ENCODE assay signal across 1 cellular context in the genomic region with DNA sequence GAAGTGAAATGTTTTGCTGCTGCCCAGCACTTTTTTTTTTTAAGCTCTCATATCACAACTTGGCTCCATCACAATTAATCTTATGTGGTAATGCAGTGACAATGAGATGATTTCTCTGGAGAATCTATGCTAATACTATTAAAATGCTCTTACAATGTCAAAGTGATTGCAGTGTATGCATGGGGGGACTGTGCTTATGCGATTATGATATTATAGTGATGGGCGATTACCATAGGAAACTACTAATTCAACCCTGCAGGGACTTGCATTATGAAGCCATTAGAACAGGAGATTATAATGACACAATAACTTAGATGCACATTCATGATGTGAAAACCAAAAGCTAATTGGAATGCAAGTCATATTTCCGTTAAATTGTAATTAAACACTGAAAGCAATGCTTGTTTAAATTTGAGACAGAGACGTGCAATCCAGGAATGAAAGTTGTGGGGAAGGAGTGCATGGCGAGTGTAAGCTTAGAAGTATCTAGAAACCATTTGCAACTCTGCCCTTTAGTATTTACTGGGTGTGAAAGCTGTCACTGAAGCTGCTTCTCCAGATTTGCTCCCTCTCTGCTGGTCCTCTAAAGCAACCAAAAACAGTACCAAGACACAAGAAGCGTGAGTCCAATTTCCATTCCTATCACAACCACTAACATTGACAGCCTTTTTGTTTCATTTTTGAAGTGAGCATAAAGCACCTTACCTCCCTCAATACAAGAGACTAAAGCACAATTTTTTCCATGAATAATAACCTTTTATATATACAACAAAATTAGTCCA.
TF ChIP-seq lines count a peak whose summit lies in the region.

No MANE protein-coding gene starts in this region.

TF ChIP-seq in IMR-90, 13 proteins besides CTCF, POLR2A, EP300 and RAD21:
- TF ChIP-seq, protein P1, sequence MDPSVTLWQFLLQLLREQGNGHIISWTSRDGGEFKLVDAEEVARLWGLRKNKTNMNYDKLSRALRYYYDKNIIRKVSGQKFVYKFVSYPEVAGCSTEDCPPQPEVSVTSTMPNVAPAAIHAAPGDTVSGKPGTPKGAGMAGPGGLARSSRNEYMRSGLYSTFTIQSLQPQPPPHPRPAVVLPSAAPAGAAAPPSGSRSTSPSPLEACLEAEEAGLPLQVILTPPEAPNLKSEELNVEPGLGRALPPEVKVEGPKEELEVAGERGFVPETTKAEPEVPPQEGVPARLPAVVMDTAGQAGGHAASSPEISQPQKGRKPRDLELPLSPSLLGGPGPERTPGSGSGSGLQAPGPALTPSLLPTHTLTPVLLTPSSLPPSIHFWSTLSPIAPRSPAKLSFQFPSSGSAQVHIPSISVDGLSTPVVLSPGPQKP (IDR thresholded peaks at IDR 0.05; ENCODE audit: borderline replicate concordance, low read depth, low read length): no peak
- TF ChIP-seq MXI1 (IDR thresholded peaks at IDR 0.05; ENCODE audit: borderline replicate concordance, low read depth, low read length) (no peak), CHD1 (IDR thresholded peaks at IDR 0.05; ENCODE audit: low read depth, low read length) (no peak), CEBPB (IDR thresholded peaks at IDR 0.05; ENCODE audit: low read depth, low read length) (no peak), BHLHE40 (IDR thresholded peaks at IDR 0.05; ENCODE audit: low read depth, low read length) (no peak), RCOR1 (IDR thresholded peaks at IDR 0.05; ENCODE audit: insufficient replicate concordance, low read length) (no peak), NFE2L2 (IDR thresholded peaks at IDR 0.05; ENCODE audit: low read depth, low read length) (no peak), FOS (IDR thresholded peaks at IDR 0.05; ENCODE audit: low read depth, low read length) (no peak), SMC3 (IDR thresholded peaks at IDR 0.05; ENCODE audit: low read depth, low read length) (no peak), MAFK (IDR thresholded peaks at IDR 0.05; ENCODE audit: low read depth, low read length) (no peak), MAZ (IDR thresholded peaks at IDR 0.05; ENCODE audit: borderline replicate concordance, low read depth, low read length) (no peak), RFX5 (IDR thresholded peaks at IDR 0.05; ENCODE audit: low read depth, low read length) (no peak)
- TF ChIP-seq, protein P2, sequence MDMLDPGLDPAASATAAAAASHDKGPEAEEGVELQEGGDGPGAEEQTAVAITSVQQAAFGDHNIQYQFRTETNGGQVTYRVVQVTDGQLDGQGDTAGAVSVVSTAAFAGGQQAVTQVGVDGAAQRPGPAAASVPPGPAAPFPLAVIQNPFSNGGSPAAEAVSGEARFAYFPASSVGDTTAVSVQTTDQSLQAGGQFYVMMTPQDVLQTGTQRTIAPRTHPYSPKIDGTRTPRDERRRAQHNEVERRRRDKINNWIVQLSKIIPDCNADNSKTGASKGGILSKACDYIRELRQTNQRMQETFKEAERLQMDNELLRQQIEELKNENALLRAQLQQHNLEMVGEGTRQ (IDR thresholded peaks at IDR 0.05; ENCODE audit: low read depth, low read length): no peak
